Comparison of ENCODE assay signal across 14 cellular contexts in the genomic region with DNA sequence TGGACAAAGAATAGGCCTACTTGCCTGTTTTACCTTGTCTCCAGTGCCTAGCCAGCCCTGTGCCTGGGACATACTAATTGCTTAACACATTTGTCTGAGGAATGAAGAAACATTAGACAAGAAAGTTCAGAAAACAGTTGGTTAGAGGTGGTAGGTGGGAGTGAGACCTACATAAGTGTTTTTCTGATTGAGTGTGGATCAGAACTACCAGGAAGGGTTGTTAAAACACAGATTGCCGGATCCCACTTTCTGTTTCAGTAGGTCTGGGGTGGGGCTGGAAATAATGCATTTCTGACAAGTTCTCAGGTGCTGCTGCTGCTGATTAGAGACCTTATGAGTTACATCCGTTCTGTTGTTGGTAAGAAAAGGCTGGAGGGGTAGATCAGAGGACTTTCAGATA. TPM values are rescaled to one million over a fixed set of nuclear protein-coding genes. Genes with fewer than 3 reads are reported as not detected.
DNase-seq lines count a peak whose midpoint lies in the region; ATAC-seq and TF ChIP-seq lines count a peak whose summit lies in the region.
"Had no signal": no experiment of that assay in that cellular context is flagged by ENCODE, and none has a peak within 500 bp of the region (broad histone marks: within the 10 kb centered on the region; RNA-seq: fewer than 3 reads in every experiment).

No MANE protein-coding gene starts in this region.

- in situ Hi-C loops in GM13977 (cut with MboI; ENCODE audit: low pct_unique_long_range_greater_than_20kb, low sequenced_read_pairs, unreplicated experiment), result loop anchor here (25.0 kb wide), 1 partner anchor 616 kb away; no protein-coding TSS in a partner anchor

- no peak overlapping the region for H3K9ac ChIP-seq in neural progenitor cell
- H3K9ac ChIP-seq: SK-N-SH had no signal

- ATAC-seq in GM21367 (IDR thresholded peaks at IDR 0.05; ENCODE audit: unreplicated experiment) (peak; percentile 42), left cardiac atrium (no peak), GM19395 (IDR thresholded peaks at IDR 0.05; ENCODE audit: unreplicated experiment) (no peak)

- no peaks in the 10 kb centered on the region for H3K27me3 Mint-ChIP-seq in T-helper 1 cell treated with Interleukin-12 subunit alpha and Interleukin-12 subunit beta and Interleukin-4 antibody, amounts not matched to agents 30 μg/mL and 1 μg/mL, for 36 hours (ENCODE audit: low read depth)
- peaks cover 2% of the 10 kb centered on the region for H3K27me3 Mint-ChIP-seq in neural progenitor cell (ENCODE audit: insufficient read depth, low read depth)

- H3K4me2 ChIP-seq in neural progenitor cell, result no peak overlapping the region
- H3K4me2 ChIP-seq: SK-N-SH had no signal

- TF ChIP-seq CTCF in GM13977 (IDR thresholded peaks at IDR 0.05; ENCODE audit: extremely low read depth, insufficient read depth, missing control alignments) (no peak), neural progenitor cell (IDR thresholded peaks at IDR 0.05) (no peak)

- H3K36me3 Mint-ChIP-seq in T-helper 1 cell treated with Interleukin-12 subunit alpha and Interleukin-12 subunit beta and Interleukin-4 antibody, amounts not matched to agents 30 μg/mL and 1 μg/mL, for 36 hours (ENCODE audit: low read depth), result no peaks in the 10 kb centered on the region
- no peaks in the 10 kb centered on the region for H3K36me3 Mint-ChIP-seq in neural progenitor cell

- intact Hi-C loops in left cardiac atrium (cut with DNase I), result no loop called here

- H3K4me3 ChIP-seq in neural progenitor cell, result no peak overlapping the region
- H3K4me3 ChIP-seq: spleen had no signal

- peak; percentile 46 for DNase-seq in GM13977 (ENCODE audit: low spot score)
- no peak for DNase-seq in neural progenitor cell (ENCODE audit: low spot score)
- no peak for DNase-seq in NCI-H187 (lab: John Stamatoyannopoulos, UW)
- no peak for DNase-seq in left cardiac atrium
- DNase-seq in NOMO-1 treated with dmso at 0.1 percent for 144 hours (lab: John Stamatoyannopoulos, UW; ENCODE audit: unreplicated experiment), result no peak
- DNase-seq: activated CD4-positive, alpha-beta T cell treated with anti-CD3 and anti-CD28 coated beads for 1 hour; amygdala; NCI-H1105 treated with DMSO at 0.1 percent for 48 hours; SK-N-SH; spleen had no signal

- H3F3A ChIP-seq in neural progenitor cell (ENCODE audit: low read depth), result peaks cover 3% of the 10 kb centered on the region

- H3K27me3 ChIP-seq in neural progenitor cell, result no peaks in the 10 kb centered on the region
- H3K27me3 ChIP-seq: spleen had no signal

- H3K4me3 Mint-ChIP-seq in T-helper 1 cell treated with Interleukin-12 subunit alpha and Interleukin-12 subunit beta and Interleukin-4 antibody, amounts not matched to agents 30 μg/mL and 1 μg/mL, for 36 hours, result peak overlapping the region; percentile 6
- no peak overlapping the region for H3K4me3 Mint-ChIP-seq in neural progenitor cell

- H3K27ac ChIP-seq in neural progenitor cell, result no peak overlapping the region
- H3K27ac ChIP-seq: HL-60 had no signal

- peak overlapping the region; percentile 27 for H3K27ac Mint-ChIP-seq in T-helper 1 cell treated with Interleukin-12 subunit alpha and Interleukin-12 subunit beta and Interleukin-4 antibody, amounts not matched to agents 30 μg/mL and 1 μg/mL, for 36 hours
- H3K27ac Mint-ChIP-seq in neural progenitor cell, result no peak overlapping the region

- no peaks in the 10 kb centered on the region for H3K9me3 Mint-ChIP-seq in T-helper 1 cell treated with Interleukin-12 subunit alpha and Interleukin-12 subunit beta and Interleukin-4 antibody, amounts not matched to agents 30 μg/mL and 1 μg/mL, for 36 hours
- H3K9me3 Mint-ChIP-seq in neural progenitor cell, result no peaks in the 10 kb centered on the region

- H4K20me1 ChIP-seq in neural progenitor cell (ENCODE audit: low read depth), result no peaks in the 10 kb centered on the region

- H3K4me1 Mint-ChIP-seq in T-helper 1 cell treated with Interleukin-12 subunit alpha and Interleukin-12 subunit beta and Interleukin-4 antibody, amounts not matched to agents 30 μg/mL and 1 μg/mL, for 36 hours (ENCODE audit: low read depth), result peaks cover 9% of the 10 kb centered on the region
- H3K4me1 Mint-ChIP-seq in neural progenitor cell, result peaks cover 9% of the 10 kb centered on the region

- H3K79me2 ChIP-seq in neural progenitor cell (ENCODE audit: low read depth), result no peaks in the 10 kb centered on the region

- H3K4me1 ChIP-seq in neural progenitor cell, result peaks cover 18% of the 10 kb centered on the region

- peak overlapping the region; percentile 82 for H2AFZ ChIP-seq in neural progenitor cell (replicated peaks)

- no peaks in the 10 kb centered on the region for H3K36me3 ChIP-seq in neural progenitor cell
- H3K36me3 ChIP-seq: spleen had no signal

- no peaks in the 10 kb centered on the region for H3K9me3 ChIP-seq in neural progenitor cell (ENCODE audit: low read depth)
- H3K9me3 ChIP-seq: SK-N-SH, spleen had no signal

RNA-seq across cellular contexts. Expression of gene JADE1, which starts 5.7 kb away (rescaled TPM):
- 46.2 and 55.9 TPM in 2 replicates for total RNA-seq in neural progenitor cell (ENCODE audit: low replicate concordance)
- total RNA-seq in left cardiac atrium, result 10 to 100 TPM; 22.7 to 32.3 TPM
